ENCODE assay signal across 2 cellular contexts in the genomic region with DNA sequence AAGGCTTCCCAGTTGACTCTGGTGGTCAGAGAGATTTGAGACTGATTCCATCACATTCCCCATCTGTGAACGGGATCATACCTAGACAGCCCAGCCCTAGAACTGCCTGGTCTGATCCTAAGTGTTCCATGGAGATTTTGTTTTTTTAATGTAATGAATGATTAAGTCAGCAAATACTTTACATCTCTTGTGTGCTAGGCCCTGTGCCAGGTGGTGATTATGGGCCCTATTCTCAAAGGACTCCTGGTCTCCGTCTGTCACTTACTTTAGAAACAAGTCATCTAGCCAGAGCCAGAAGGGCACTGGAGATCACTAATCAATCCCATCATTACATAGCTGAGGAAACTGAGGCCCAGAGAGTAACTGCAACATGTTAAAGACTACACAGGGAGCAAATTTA.
TF ChIP-seq lines count a peak whose summit lies in the region.

No MANE protein-coding gene starts in this region.

TF ChIP-seq in HepG2, 621 proteins besides CTCF, POLR2A, EP300 and RAD21:
- TF ChIP-seq CAMTA2 (CRISPR knock-in tag; IDR thresholded peaks at IDR 0.05; ENCODE audit: borderline replicate concordance), result no peak
- TF ChIP-seq HOXA7 (CRISPR knock-in tag; IDR thresholded peaks at IDR 0.05), result no peak
- TF ChIP-seq RORA (CRISPR knock-in tag; IDR thresholded peaks at IDR 0.05), result no peak
- TF ChIP-seq MAFK (conservative IDR thresholded peaks at IDR 0.05 in 1 of 2, IDR thresholded peaks at IDR 0.05 in 1 of 2; ENCODE audit: low read length in 2 of 2), result 0 out of 4 replicates have a peak, but pooled peaks have one; percentile 15

TF ChIP-seq in GM12891, 5 proteins besides CTCF, POLR2A, EP300 and RAD21:
- no peak for TF ChIP-seq POLR2AphosphoS5 (IDR thresholded peaks at IDR 0.05; ENCODE audit: low read depth, low read length)
- TF ChIP-seq TAF1 (IDR thresholded peaks at IDR 0.05; ENCODE audit: low read depth, low read length), result no peak
- no peak for TF ChIP-seq POU2F2 (IDR thresholded peaks at IDR 0.05; ENCODE audit: low read depth, low read length)
- no peak for TF ChIP-seq PAX5 (IDR thresholded peaks at IDR 0.05; ENCODE audit: insufficient read depth, low read length, severe bottlenecking)
- no peak for TF ChIP-seq SPI1 (IDR thresholded peaks at IDR 0.05; ENCODE audit: low read depth, low read length)
